Comparison of ENCODE assay signal across 19 cellular contexts in the genomic region with DNA sequence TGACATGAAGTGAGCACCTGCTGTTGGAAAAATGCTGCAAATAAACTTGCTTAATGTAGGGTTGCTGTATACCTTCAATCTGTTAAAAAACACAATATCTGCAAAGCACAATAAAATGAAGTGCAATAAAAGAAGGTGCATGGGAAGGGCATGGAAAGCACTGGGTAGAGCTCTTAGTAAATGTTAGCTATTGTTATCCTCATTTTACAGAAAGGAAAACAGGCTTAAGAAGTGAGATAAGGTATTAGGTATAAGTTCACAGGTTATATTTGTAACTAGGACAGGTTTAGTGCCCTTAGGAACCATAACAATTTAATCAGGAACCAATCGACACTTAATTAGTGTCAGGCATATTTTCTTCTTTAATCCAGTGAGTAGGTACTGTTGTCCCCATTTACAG. TPM values are rescaled to one million over a fixed set of nuclear protein-coding genes. Genes with fewer than 3 reads are reported as not detected.
DNase-seq lines count a peak whose midpoint lies in the region; ATAC-seq, FAIRE-seq and TF ChIP-seq lines count a peak whose summit lies in the region.
"Had no signal": no experiment of that assay in that cellular context is flagged by ENCODE, and none has a peak within 500 bp of the region (broad histone marks: within the 10 kb centered on the region; RNA-seq: fewer than 3 reads in every experiment).

No MANE protein-coding gene starts in this region.

- H3K9ac ChIP-seq in HUES48 (ENCODE audit: low read depth, low read length) = no peak overlapping the region

- no peak overlapping the region for H2AFZ ChIP-seq in hepatocyte

- H3K79me2 ChIP-seq in hepatocyte = no peaks in the 10 kb centered on the region

- no peaks in the 10 kb centered on the region for H3K36me3 Mint-ChIP-seq in T-helper 2 cell treated with Interferon-gamma antibody and Interleukin-4, amounts not matched to agents 5 μg/mL and 100 μg/mL, for 36 hours (ENCODE audit: low read depth)
- no peaks in the 10 kb centered on the region for H3K36me3 Mint-ChIP-seq in activated CD4-positive, alpha-beta T cell treated with anti-CD3 and anti-CD28 coated beads, Interleukin-2, amount 10 ng/mL, durations not matched to agents 24 days and 14 days (ENCODE audit: low read depth)
- H3K36me3 Mint-ChIP-seq: CD14-positive monocyte; CD8-positive, alpha-beta T cell had no signal

- H4K20me1 ChIP-seq in hepatocyte (ENCODE audit: insufficient read depth, poor library complexity, severe bottlenecking) = no peaks in the 10 kb centered on the region

- H3K4me3 ChIP-seq in HUES48 (ENCODE audit: low read depth, low read length) (no peak overlapping the region), hepatocyte (no peak overlapping the region), small intestine (ENCODE audit: low read depth in 1 of 2, low read length in 2 of 2) (no peak overlapping the region)

- no peaks in the 10 kb centered on the region for H3K9me3 Mint-ChIP-seq in T-helper 2 cell treated with Interferon-gamma antibody and Interleukin-4, amounts not matched to agents 5 μg/mL and 100 μg/mL, for 36 hours
- H3K9me3 Mint-ChIP-seq in activated CD4-positive, alpha-beta T cell treated with anti-CD3 and anti-CD28 coated beads, Interleukin-2, amount 10 ng/mL, durations not matched to agents 24 days and 14 days = peaks cover 4% of the 10 kb centered on the region
- H3K9me3 Mint-ChIP-seq: CD8-positive, alpha-beta T cell had no signal

- H3K4me3 Mint-ChIP-seq in T-helper 2 cell treated with Interferon-gamma antibody and Interleukin-4, amounts not matched to agents 5 μg/mL and 100 μg/mL, for 36 hours = no peak overlapping the region
- no peak overlapping the region for H3K4me3 Mint-ChIP-seq in activated CD4-positive, alpha-beta T cell treated with anti-CD3 and anti-CD28 coated beads, Interleukin-2, amount 10 ng/mL, durations not matched to agents 24 days and 14 days
- H3K4me3 Mint-ChIP-seq: CD14-positive monocyte; CD8-positive, alpha-beta T cell; HFFc6 had no signal

- no peak for DNase-seq in hepatocyte (ENCODE audit: low spot score)
- peak; percentile 53 for DNase-seq in small intestine
- no peak for DNase-seq in T-helper 2 cell treated with Interferon-gamma antibody and Interleukin-4, amounts not matched to agents 5 μg/mL and 100 μg/mL, for 36 hours (ENCODE audit: low spot score)
- no peak for DNase-seq in activated CD4-positive, alpha-beta T cell treated with anti-CD3 and anti-CD28 coated beads, Interleukin-2, amount 10 ng/mL, durations not matched to agents 24 days and 14 days
- DNase-seq: CD8-positive, alpha-beta T cell; COR-L47; DND-41; GDM1; GOT3; HFFc6; IMR-90 had no signal

- H3K9me3 ChIP-seq in HUES48 (ENCODE audit: control insufficient read depth, insufficient read depth, low read length) = peaks cover 11% of the 10 kb centered on the region
- no peaks in the 10 kb centered on the region for H3K9me3 ChIP-seq in hepatocyte (ENCODE audit: low read depth)
- no peaks in the 10 kb centered on the region for H3K9me3 ChIP-seq in small intestine (ENCODE audit: control insufficient read depth, low read depth)

- H3K36me3 ChIP-seq in HUES48 (ENCODE audit: control insufficient read depth, insufficient read depth, low read length) (no peaks in the 10 kb centered on the region), hepatocyte (replicated peaks; ENCODE audit: insufficient read depth, low read depth) (no peaks in the 10 kb centered on the region), small intestine (ENCODE audit: control insufficient read depth in 2 of 2, insufficient read depth in 2 of 2, low read length in 2 of 2) (no peaks in the 10 kb centered on the region)

- FAIRE-seq in small intestine (lab: Jason Lieb, UNC) = no peak
- FAIRE-seq: A204.1, GM12892 had no signal

- H3K27ac ChIP-seq in HUES48 (ENCODE audit: low read depth, low read length) (peak overlapping the region; percentile 63), hepatocyte (peak overlapping the region; percentile 9), small intestine (ENCODE audit: low read depth in 1 of 2, low read length in 1 of 2) (no peak overlapping the region)

- peaks cover 2% of the 10 kb centered on the region for H3K27me3 Mint-ChIP-seq in T-helper 2 cell treated with Interferon-gamma antibody and Interleukin-4, amounts not matched to agents 5 μg/mL and 100 μg/mL, for 36 hours (ENCODE audit: low read depth)
- H3K27me3 Mint-ChIP-seq in activated CD4-positive, alpha-beta T cell treated with anti-CD3 and anti-CD28 coated beads, Interleukin-2, amount 10 ng/mL, durations not matched to agents 24 days and 14 days = peaks cover 6% of the 10 kb centered on the region

- H3K27ac Mint-ChIP-seq in T-helper 2 cell treated with Interferon-gamma antibody and Interleukin-4, amounts not matched to agents 5 μg/mL and 100 μg/mL, for 36 hours = no peak overlapping the region
- no peak overlapping the region for H3K27ac Mint-ChIP-seq in activated CD4-positive, alpha-beta T cell treated with anti-CD3 and anti-CD28 coated beads, Interleukin-2, amount 10 ng/mL, durations not matched to agents 24 days and 14 days
- H3K27ac Mint-ChIP-seq: CD14-positive monocyte; CD8-positive, alpha-beta T cell; HFFc6 had no signal

- H3K4me1 ChIP-seq in HUES48 (ENCODE audit: control insufficient read depth, insufficient read depth, low read length) (peaks cover 46% of the 10 kb centered on the region), hepatocyte (ENCODE audit: insufficient read depth) (peaks cover 6% of the 10 kb centered on the region), small intestine (ENCODE audit: control insufficient read depth in 2 of 2, insufficient read depth in 1 of 2, low read depth in 1 of 2, low read length in 1 of 2) (no peaks in the 10 kb centered on the region)

- TF ChIP-seq CTCF in hepatocyte (IDR thresholded peaks at IDR 0.05; ENCODE audit: poor library complexity) = no peak

- WGBS in hepatocyte (ENCODE audit: low lambda C conversion rate, missing lambda C conversion rate) = 68% methylated on average over 1 of the region's 1 CpG
- 4 to 66% (median 34%) methylated on average over 1 of the region's 1 CpG for WGBS in small intestine, 3 donors

- no peaks in the 10 kb centered on the region for H3K4me1 Mint-ChIP-seq in T-helper 2 cell treated with Interferon-gamma antibody and Interleukin-4, amounts not matched to agents 5 μg/mL and 100 μg/mL, for 36 hours (ENCODE audit: low read depth)
- H3K4me1 Mint-ChIP-seq in activated CD4-positive, alpha-beta T cell treated with anti-CD3 and anti-CD28 coated beads, Interleukin-2, amount 10 ng/mL, durations not matched to agents 24 days and 14 days = no peaks in the 10 kb centered on the region
- H3K4me1 Mint-ChIP-seq: CD14-positive monocyte had no signal

- ATAC-seq in GM19452 (IDR thresholded peaks at IDR 0.05; ENCODE audit: unreplicated experiment) = no peak
- no peak for ATAC-seq in HG02840 (IDR thresholded peaks at IDR 0.05; ENCODE audit: low FRiP score, unreplicated experiment)
- ATAC-seq: CD8-positive, alpha-beta T cell had no signal

- no peak overlapping the region for H3K4me2 ChIP-seq in hepatocyte

- intact Hi-C loops in activated CD4-positive, alpha-beta T cell treated with anti-CD3 and anti-CD28 coated beads, Interleukin-2, amount 10 ng/mL, durations not matched to agents 24 days and 14 days (cut with micrococcal nuclease) = no loop called here

- H3K27me3 ChIP-seq in HUES48 (ENCODE audit: control insufficient read depth, insufficient read depth, low read length) (no peaks in the 10 kb centered on the region), hepatocyte (peaks cover 3% of the 10 kb centered on the region), small intestine (ENCODE audit: control insufficient read depth in 2 of 2, insufficient read depth in 2 of 2, low read length in 2 of 2) (no peaks in the 10 kb centered on the region)

- no peaks in the 10 kb centered on the region for H3K9me2 ChIP-seq in hepatocyte (replicated peaks; ENCODE audit: insufficient read depth)

RNA-seq across cellular contexts. Expression of gene SLC22A2, which starts 36.7 kb away (rescaled TPM):
- total RNA-seq in hepatocyte = 0.43 and 1.2 TPM in 2 replicates
- 0.57 and 1.5 TPM in 2 replicates for polyA plus RNA-seq in hepatocyte
- polyA plus RNA-seq in small intestine = not detected
- not detected in 2 replicates for total RNA-seq in activated CD4-positive, alpha-beta T cell treated with anti-CD3 and anti-CD28 coated beads, Interleukin-2, amount 10 ng/mL, durations not matched to agents 24 days and 14 days
- total RNA-seq: CD8-positive, alpha-beta T cell; HFFc6; IMR-90 had no signal
- polyA plus RNA-seq: AG04450, BJ, CD14-positive monocyte, IMR-90 had no signal

Comparison
In these comparisons a context has a peak if more than half of its experiments do, and no peak if none do; other contexts are left out.
1. H3K27ac ChIP-seq: peak in HUES48 (single experiment) and hepatocyte (single experiment); none in small intestine (0 of 2).